2 cellular contexts compared by ENCODE assay signal in genomic region chr17:66335797-66336196, GRCh38.
TF ChIP-seq lines count a peak whose summit lies in the region.

No MANE protein-coding gene starts in this region.

TF ChIP-seq in SK-N-SH, 30 proteins besides CTCF, POLR2A, EP300 and RAD21:
- TF ChIP-seq POLR2AphosphoS5 (IDR thresholded peaks at IDR 0.05; ENCODE audit: low read depth, low read length) (no peak), EZH2phosphoT487 (IDR thresholded peaks at IDR 0.05; ENCODE audit: borderline replicate concordance, low read depth) (no peak), ELF1 (IDR thresholded peaks at IDR 0.05) (no peak), FOXJ3 (CRISPR knock-in tag; IDR thresholded peaks at IDR 0.05) (0 out of 2 replicates have a peak, but pooled peaks have one; percentile 28), CHD2 (IDR thresholded peaks at IDR 0.05; ENCODE audit: low read length, partially characterized antibody) (peak; percentile 42), ZBTB33 (IDR thresholded peaks at IDR 0.05; ENCODE audit: borderline replicate concordance, low read depth) (no peak), GATA2 (CRISPR knock-in tag; IDR thresholded peaks at IDR 0.05) (peak; percentile 92), TCF12 (IDR thresholded peaks at IDR 0.05) (0 out of 2 replicates have a peak, but pooled peaks have one; percentile 13), USF2 (IDR thresholded peaks at IDR 0.05; ENCODE audit: borderline replicate concordance, low read depth, low read length) (no peak), RCOR1 (IDR thresholded peaks at IDR 0.05; ENCODE audit: low read length) (peak; percentile 94)
- TF ChIP-seq, protein P1, sequence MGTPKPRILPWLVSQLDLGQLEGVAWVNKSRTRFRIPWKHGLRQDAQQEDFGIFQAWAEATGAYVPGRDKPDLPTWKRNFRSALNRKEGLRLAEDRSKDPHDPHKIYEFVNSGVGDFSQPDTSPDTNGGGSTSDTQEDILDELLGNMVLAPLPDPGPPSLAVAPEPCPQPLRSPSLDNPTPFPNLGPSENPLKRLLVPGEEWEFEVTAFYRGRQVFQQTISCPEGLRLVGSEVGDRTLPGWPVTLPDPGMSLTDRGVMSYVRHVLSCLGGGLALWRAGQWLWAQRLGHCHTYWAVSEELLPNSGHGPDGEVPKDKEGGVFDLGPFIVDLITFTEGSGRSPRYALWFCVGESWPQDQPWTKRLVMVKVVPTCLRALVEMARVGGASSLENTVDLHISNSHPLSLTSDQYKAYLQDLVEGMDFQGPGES (IDR thresholded peaks at IDR 0.05; ENCODE audit: low read depth, low read length), result no peak
- TF ChIP-seq, protein P2, sequence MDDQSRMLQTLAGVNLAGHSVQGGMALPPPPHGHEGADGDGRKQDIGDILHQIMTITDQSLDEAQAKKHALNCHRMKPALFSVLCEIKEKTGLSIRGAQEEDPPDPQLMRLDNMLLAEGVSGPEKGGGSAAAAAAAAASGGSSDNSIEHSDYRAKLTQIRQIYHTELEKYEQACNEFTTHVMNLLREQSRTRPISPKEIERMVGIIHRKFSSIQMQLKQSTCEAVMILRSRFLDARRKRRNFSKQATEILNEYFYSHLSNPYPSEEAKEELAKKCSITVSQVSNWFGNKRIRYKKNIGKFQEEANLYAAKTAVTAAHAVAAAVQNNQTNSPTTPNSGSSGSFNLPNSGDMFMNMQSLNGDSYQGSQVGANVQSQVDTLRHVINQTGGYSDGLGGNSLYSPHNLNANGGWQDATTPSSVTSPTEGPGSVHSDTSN (IDR thresholded peaks at IDR 0.05), result no peak

TF ChIP-seq in K562, 482 proteins besides CTCF, POLR2A, EP300 and RAD21:
- TF ChIP-seq POLR2H (tag; IDR thresholded peaks at IDR 0.05; ENCODE audit: low read depth), result peak; percentile 26; the same call in 1 of the 2 replicates
- no peak for TF ChIP-seq NFIC (IDR thresholded peaks at IDR 0.05)
